In genomic region chr14:67532606-67532997, GRCh38 we compare ENCODE assay signal across 8 cellular contexts. TPM values are rescaled to one million over a fixed set of nuclear protein-coding genes. Genes with fewer than 3 reads are reported as not detected.
A peak's percentile ranks its signal among the peaks of the same experiment; 100 is the strongest.
DNase-seq lines count a peak whose midpoint lies in the region; ATAC-seq, FAIRE-seq and TF ChIP-seq lines count a peak whose summit lies in the region.

No MANE protein-coding gene starts in this region.

- CTCF ChIA-PET in CD4-positive, alpha-beta memory T cell (lab: Charles Lee; ENCODE audit: partially characterized antibody) = interaction anchor here (2.9 kb wide), 1 partner anchor 38 kb away, joined by 12 read pairs; no protein-coding TSS in a partner anchor

- peak overlapping the region in 1 of 2 donors; percentile 34 for H3K4me3 ChIP-seq in CD4-positive, alpha-beta memory T cell (ENCODE audit: low read length in 2 of 2)
- H3K4me3 ChIP-seq in Peyer's patch (peak overlapping the region; percentile 61 to 93 (median 76)), epithelial cell of proximal tubule (ENCODE audit: low read depth, low read length) (peak overlapping the region; percentile 70), pancreas (peak overlapping the region; percentile 45 to 83 (median 69))

- no peaks in the 10 kb centered on the region for H3K36me3 ChIP-seq in CD4-positive, alpha-beta memory T cell (ENCODE audit: insufficient read depth, low read length)
- H3K36me3 ChIP-seq in Peyer's patch (no peaks in the 10 kb centered on the region), pancreas (no peaks in the 10 kb centered on the region)

- no peaks in the 10 kb centered on the region for H3K9me3 Mint-ChIP-seq in CD4-positive, alpha-beta memory T cell

- H3K4me1 Mint-ChIP-seq in CD4-positive, alpha-beta memory T cell = peaks cover 1 to 6% (median 4%) of the 10 kb centered on the region in 4 donors

- POLR2A ChIA-PET in CD4-positive, alpha-beta memory T cell (lab: Charles Lee; ENCODE audit: partially characterized antibody) = interaction anchor here (1.2 to 1.5 kb wide), 2 partner anchors 17 to 20 kb away, joined by 5 to 7 read pairs; no protein-coding TSS in a partner anchor

- no peaks in the 10 kb centered on the region for H3K36me3 Mint-ChIP-seq in CD4-positive, alpha-beta memory T cell

- H3K27me3 Mint-ChIP-seq in CD4-positive, alpha-beta memory T cell = peaks cover 12 to 39% of the 10 kb centered on the region in 2 donors

- intact Hi-C loops in CD4-positive, alpha-beta memory T cell (cut with micrococcal nuclease) = loop anchor here (5.0 kb wide), 1 partner anchor 45 kb away; the partner anchor contains the start of gene TMEM229B
- intact Hi-C loops in pancreas (cut with DNase I) = no loop called here

- no peak for DNase-seq in CD4-positive, alpha-beta memory T cell
- DNase-seq in Peyer's patch = no peak
- no peak for DNase-seq in epithelial cell of proximal tubule (ENCODE audit: low read depth)
- no peak for DNase-seq in pancreas
- no peak for DNase-seq in hippocampal formation (lab: John Stamatoyannopoulos, UW)
- no peak for DNase-seq in anterior cingulate cortex (lab: John Stamatoyannopoulos, UW)
- no peak for DNase-seq in GM19240 (ENCODE audit: insufficient read length, low spot score)

- peak overlapping the region; percentile 48 to 73 (median 60) for H3K4me3 Mint-ChIP-seq in CD4-positive, alpha-beta memory T cell

- peak overlapping the region in 1 of 7 donors; percentile 22 for H3K27ac Mint-ChIP-seq in CD4-positive, alpha-beta memory T cell

- 7 to 8% methylated on average over 23 of the region's 23 CpGs for WGBS in pancreas, 2 donors

- H3K27me3 ChIP-seq in CD4-positive, alpha-beta memory T cell (ENCODE audit: insufficient read depth, low read length) = peaks cover 11% of the 10 kb centered on the region
- H3K27me3 ChIP-seq in Peyer's patch = no peaks in the 10 kb centered on the region
- H3K27me3 ChIP-seq in pancreas = no peaks in the 10 kb centered on the region

- no peaks in the 10 kb centered on the region for H3K9me3 ChIP-seq in CD4-positive, alpha-beta memory T cell (ENCODE audit: control insufficient read depth in 1 of 2, low read length in 2 of 2)
- H3K9me3 ChIP-seq in Peyer's patch (no peaks in the 10 kb centered on the region), pancreas (no peaks in the 10 kb centered on the region)

- no peak overlapping the region for H3K27ac ChIP-seq in CD4-positive, alpha-beta memory T cell (ENCODE audit: low read depth, low read length)
- H3K27ac ChIP-seq in Peyer's patch (peak overlapping the region; percentile 46 to 94 (median 77)), pancreas (peak overlapping the region; percentile 91 to 97 (median 95))

- peaks cover 10% of the 10 kb centered on the region for H3K4me1 ChIP-seq in CD4-positive, alpha-beta memory T cell (ENCODE audit: insufficient read depth, low read length)
- H3K4me1 ChIP-seq in Peyer's patch (peaks cover 0 to 12% (median 3%) of the 10 kb centered on the region in 4 donors), pancreas (peaks cover 0 to 4% (median 0%) of the 10 kb centered on the region in 3 donors)

- ATAC-seq in pancreas (peak in 3 of 4 donors; percentile 2 to 60 (median 53)), HG03135 (IDR thresholded peaks at IDR 0.05; ENCODE audit: unreplicated experiment) (no peak)

- TF ChIP-seq CTCF in Peyer's patch (IDR thresholded peaks at IDR 0.05) (peak in 2 of 6 experiments; percentile 4 to 22), epithelial cell of proximal tubule (conservative IDR thresholded peaks at IDR 0.05; ENCODE audit: low read depth, low read length) (no peak), pancreas (IDR thresholded peaks at IDR 0.05) (no peak)

- TF ChIP-seq POLR2A in Peyer's patch (IDR thresholded peaks at IDR 0.05) = no peak

- no peak for FAIRE-seq in pancreas (lab: Jason Lieb, UNC)

RNA-seq across cellular contexts. Expression of gene PLEKHH1, which starts 0.5 kb away (rescaled TPM):
- under 1 TPM; 0.22 to 0.41 TPM for total RNA-seq in CD4-positive, alpha-beta memory T cell
- polyA plus RNA-seq in CD4-positive, alpha-beta memory T cell = 1 to 10 TPM in 1 of 2 donors, not detected in 1; 1.1 TPM
- total RNA-seq in Peyer's patch (100 to 1,000 TPM in 2 of 4 donors, 10 to 100 TPM in 2; 68.5 to 142 (median 92.0) TPM), epithelial cell of proximal tubule (6.3 and 7.6 TPM in 2 replicates), pancreas (10 to 100 TPM; 15.0 to 24.6 (median 21.9) TPM)
- 10 to 100 TPM; 24.5 to 48.8 TPM for polyA plus RNA-seq in pancreas

RNA-seq across cellular contexts. Expression of gene TMEM229B, which starts 44.1 kb away (rescaled TPM):
- total RNA-seq in CD4-positive, alpha-beta memory T cell = 10 to 100 TPM; 34.9 to 35.8 TPM
- 10 to 100 TPM; 12.5 to 28.9 TPM for polyA plus RNA-seq in CD4-positive, alpha-beta memory T cell
- total RNA-seq in Peyer's patch (10 to 100 TPM in 3 of 4 donors, 1 to 10 TPM in 1; 8.3 to 39.7 (median 31.7) TPM), epithelial cell of proximal tubule (0.14 and 2.2 TPM in 2 replicates), pancreas (1 to 10 TPM; 2.2 to 7.5 (median 5.1) TPM)
- 1 to 10 TPM; 1.9 to 2.9 TPM for polyA plus RNA-seq in pancreas
